21 cellular contexts compared by ENCODE assay signal in genomic region chr18:24827500-24827899, GRCh38.
DNase-seq lines count a peak whose midpoint lies in the region; ATAC-seq and TF ChIP-seq lines count a peak whose summit lies in the region.
"Had no signal": no experiment of that assay in that cellular context is flagged by ENCODE, and none has a peak within 500 bp of the region (broad histone marks: within the 10 kb centered on the region; RNA-seq: fewer than 3 reads in every experiment).

No MANE protein-coding gene starts in this region.

- CTCF ChIA-PET in activated CD4-positive, alpha-beta memory T cell treated with anti-CD3 and anti-CD28 coated beads for 36 hours (lab: Charles Lee) = no interaction called here

- H3K9me2 ChIP-seq in GM23248 (ENCODE audit: insufficient read depth) = no peaks in the 10 kb centered on the region

- 40 to 45% methylated on average over 1 of the region's 1 CpG for WGBS in GM23248 (ENCODE audit: low coverage in 1 of 2, low lambda C conversion rate in 2 of 2, missing lambda C conversion rate in 2 of 2), 2 experiments

- H3K4me3 ChIP-seq in GM23248 (no peak overlapping the region), iPS-20b (ENCODE audit: low read length) (no peak overlapping the region)
- H3K4me3 ChIP-seq: MG63 had no signal

- no peak overlapping the region for H3K27ac ChIP-seq in GM23248
- H3K27ac ChIP-seq in iPS-20b (ENCODE audit: low read length) = no peak overlapping the region

- POLR2A ChIA-PET in activated CD4-positive, alpha-beta memory T cell treated with anti-CD3 and anti-CD28 coated beads for 36 hours (lab: Charles Lee) = no interaction called here

- ATAC-seq in HG03175 (IDR thresholded peaks at IDR 0.05; ENCODE audit: unreplicated experiment) = no peak

- in situ Hi-C loops in GM23248 (cut with MboI) = no loop called here

- peaks cover 3% of the 10 kb centered on the region; the same call in 1 of the 2 replicates for H3F3A ChIP-seq in GM23248 (ENCODE audit: insufficient read depth)

- no peak for DNase-seq in AG09319 (ENCODE audit: extremely low read depth, low read depth)
- DNase-seq in GM23248 = peak; percentile 34
- no peak for DNase-seq in chondrocyte (ENCODE audit: low spot score)
- no peak for DNase-seq in HT-29 (ENCODE audit: low spot score)
- no peak for DNase-seq in activated CD4-positive, alpha-beta memory T cell treated with anti-CD3 and anti-CD28 coated beads for 36 hours
- DNase-seq in NCI-H2029 (lab: John Stamatoyannopoulos, UW) = no peak
- DNase-seq: 8988T; C1 segment of cervical spinal cord; CD8-positive, alpha-beta memory T cell; DMS79; HCEC 1CT; Kasumi-1; MG63; NCI-H1048; NCI-H1436; NCI-H1930; NCI-H2171; NCI-H526 had no signal

- H3K27me3 ChIP-seq in GM23248 (replicated peaks; ENCODE audit: insufficient read depth) (peaks cover 25% of the 10 kb centered on the region), iPS-20b (ENCODE audit: insufficient read depth, low read length) (no peaks in the 10 kb centered on the region)
- H3K27me3 ChIP-seq: MG63 had no signal

- peaks cover 8% of the 10 kb centered on the region; the same call in 1 of the 2 replicates for H3K4me1 ChIP-seq in GM23248 (ENCODE audit: insufficient read depth)
- H3K4me1 ChIP-seq in iPS-20b (ENCODE audit: insufficient read depth, low read length) = peaks cover 32% of the 10 kb centered on the region; the same call in 1 of the 2 replicates

- intact Hi-C loops in activated CD4-positive, alpha-beta memory T cell treated with anti-CD3 and anti-CD28 coated beads for 36 hours (cut with micrococcal nuclease) = no loop called here

- no peaks in the 10 kb centered on the region for H3K36me3 Mint-ChIP-seq in chondrocyte (ENCODE audit: low read depth)
- no peaks in the 10 kb centered on the region for H3K36me3 Mint-ChIP-seq in activated CD4-positive, alpha-beta memory T cell treated with anti-CD3 and anti-CD28 coated beads for 36 hours
- H3K36me3 Mint-ChIP-seq: CD8-positive, alpha-beta memory T cell; IgD-negative memory B cell had no signal

- H3K36me3 ChIP-seq in GM23248 (ENCODE audit: low read depth) (no peaks in the 10 kb centered on the region), iPS-20b (ENCODE audit: insufficient read depth, low read depth, low read length) (no peaks in the 10 kb centered on the region)
- H3K36me3 ChIP-seq: MG63 had no signal

- no peak overlapping the region for H3K27ac Mint-ChIP-seq in chondrocyte (ENCODE audit: unreplicated experiment)
- H3K27ac Mint-ChIP-seq in activated CD4-positive, alpha-beta memory T cell treated with anti-CD3 and anti-CD28 coated beads for 36 hours = no peak overlapping the region
- H3K27ac Mint-ChIP-seq: IgD-negative memory B cell had no signal

- H3K9me3 Mint-ChIP-seq in chondrocyte (ENCODE audit: low read depth) = no peaks in the 10 kb centered on the region
- H3K9me3 Mint-ChIP-seq in activated CD4-positive, alpha-beta memory T cell treated with anti-CD3 and anti-CD28 coated beads for 36 hours = no peaks in the 10 kb centered on the region
- H3K9me3 Mint-ChIP-seq: CD8-positive, alpha-beta memory T cell; IgD-negative memory B cell had no signal

- H3K79me2 ChIP-seq in GM23248 (ENCODE audit: insufficient read depth) = no peaks in the 10 kb centered on the region

- H4K20me1 ChIP-seq in GM23248 (ENCODE audit: insufficient read depth) = no peaks in the 10 kb centered on the region

- TF ChIP-seq CTCF in AG09319 (IDR thresholded peaks at IDR 0.05; ENCODE audit: low read depth, low read length) = peak; percentile 18
- peak; percentile 30 for TF ChIP-seq CTCF in chondrocyte (IDR thresholded peaks at IDR 0.05)

- peaks cover 20% of the 10 kb centered on the region for H3K4me1 Mint-ChIP-seq in chondrocyte (ENCODE audit: low read depth)
- H3K4me1 Mint-ChIP-seq in activated CD4-positive, alpha-beta memory T cell treated with anti-CD3 and anti-CD28 coated beads for 36 hours (ENCODE audit: low read depth) = no peaks in the 10 kb centered on the region
- H3K4me1 Mint-ChIP-seq: CD8-positive, alpha-beta memory T cell; IgD-negative memory B cell had no signal

- H3K9ac ChIP-seq in GM23248 (no peak overlapping the region), iPS-20b (ENCODE audit: low read depth, low read length) (peak overlapping the region; percentile 54; the same call in 1 of the 2 replicates)

- H3K4me3 Mint-ChIP-seq in chondrocyte (ENCODE audit: unreplicated experiment) = no peak overlapping the region
- no peak overlapping the region for H3K4me3 Mint-ChIP-seq in activated CD4-positive, alpha-beta memory T cell treated with anti-CD3 and anti-CD28 coated beads for 36 hours
- H3K4me3 Mint-ChIP-seq: CD8-positive, alpha-beta memory T cell; IgD-negative memory B cell had no signal

- H3K9me3 ChIP-seq in GM23248 (ENCODE audit: low read depth) = no peaks in the 10 kb centered on the region
- H3K9me3 ChIP-seq in iPS-20b (ENCODE audit: insufficient read depth, low read depth, low read length) = no peaks in the 10 kb centered on the region
- H3K9me3 ChIP-seq: MG63 had no signal

- H3K27me3 Mint-ChIP-seq in chondrocyte (ENCODE audit: low read depth) = no peaks in the 10 kb centered on the region
- no peaks in the 10 kb centered on the region for H3K27me3 Mint-ChIP-seq in activated CD4-positive, alpha-beta memory T cell treated with anti-CD3 and anti-CD28 coated beads for 36 hours

- no peak overlapping the region for H3K4me2 ChIP-seq in GM23248 (ENCODE audit: unreplicated experiment)

- no peak overlapping the region for H2AFZ ChIP-seq in GM23248
